12 cellular contexts compared by ENCODE assay signal in the genomic region with DNA sequence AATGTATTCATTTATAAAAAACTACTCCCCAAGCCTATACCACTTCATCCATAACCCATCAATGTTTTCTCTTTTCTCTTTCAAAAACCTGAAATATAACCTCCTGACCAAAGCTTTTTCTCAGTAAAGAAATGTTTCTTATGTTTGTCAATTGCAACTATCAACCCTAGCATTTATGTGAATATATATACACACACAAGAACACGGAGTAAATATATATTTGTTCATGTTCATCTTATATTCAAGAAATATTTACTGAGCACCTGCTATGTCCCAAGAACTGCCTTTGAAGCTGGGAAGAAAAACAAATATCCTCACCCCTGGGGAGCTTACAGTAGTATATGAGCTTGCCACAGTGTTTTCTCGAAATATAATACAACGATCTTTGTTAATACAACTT. TPM values are rescaled to one million over a fixed set of nuclear protein-coding genes. Genes with fewer than 3 reads are reported as not detected.
DNase-seq lines count a peak whose midpoint lies in the region; TF ChIP-seq lines count a peak whose summit lies in the region.
"Had no signal": no experiment of that assay in that cellular context is flagged by ENCODE, and none has a peak within 500 bp of the region (broad histone marks: within the 10 kb centered on the region; RNA-seq: fewer than 3 reads in every experiment).

No MANE protein-coding gene starts in this region.

- H2AFZ ChIP-seq in Loucy (ENCODE audit: low read length) = no peak overlapping the region

- peaks cover 76% of the 10 kb centered on the region for H3K79me2 ChIP-seq in Loucy (ENCODE audit: insufficient read depth, low read length)

- no peak overlapping the region for H3K9ac ChIP-seq in Loucy (ENCODE audit: low read depth, low read length, poor library complexity, severe bottlenecking)
- H3K9ac ChIP-seq: BLaER1 had no signal

- no peak overlapping the region for H3K27ac ChIP-seq in breast epithelium
- H3K27ac ChIP-seq: BLaER1 had no signal

- peak overlapping the region; percentile 59 for H3K27ac Mint-ChIP-seq in MCF 10A (ENCODE audit: low read depth, unreplicated experiment)
- H3K27ac Mint-ChIP-seq in chondrocyte (ENCODE audit: unreplicated experiment) = peak overlapping the region; percentile 61

- H3K4me2 ChIP-seq in Loucy (ENCODE audit: low read depth, low read length, poor library complexity, severe bottlenecking) = peak overlapping the region; percentile 49

- no peak for TF ChIP-seq CTCF in MCF 10A (IDR thresholded peaks at IDR 0.05; ENCODE audit: unreplicated experiment)
- TF ChIP-seq CTCF in breast epithelium (IDR thresholded peaks at IDR 0.05) = no peak
- TF ChIP-seq CTCF in Loucy (conservative IDR thresholded peaks at IDR 0.05; ENCODE audit: low read length) = no peak
- no peak for TF ChIP-seq CTCF in chondrocyte (IDR thresholded peaks at IDR 0.05)

- no peaks in the 10 kb centered on the region for H3K9me2 ChIP-seq in Loucy (replicated peaks; ENCODE audit: low read depth, low read length)

- H3K4me1 Mint-ChIP-seq in MCF 10A (ENCODE audit: insufficient read depth, unreplicated experiment) = peaks cover 41% of the 10 kb centered on the region
- H3K4me1 Mint-ChIP-seq in chondrocyte (ENCODE audit: low read depth) = peaks cover 65% of the 10 kb centered on the region

- TF ChIP-seq POLR2A in breast epithelium (IDR thresholded peaks at IDR 0.05) = no peak

- CTCF ChIA-PET in MCF 10A (lab: Yijun Ruan, JAX) = interaction anchor here (0.6 to 1.7 kb wide), 9 partner anchors 12 to 196 kb away, joined by 3 to 8 read pairs (median 4); no protein-coding TSS in a partner anchor

- peaks cover 31% of the 10 kb centered on the region for H4K20me1 ChIP-seq in Loucy (ENCODE audit: insufficient read depth, low read length, poor library complexity, severe bottlenecking)

- H3K36me3 Mint-ChIP-seq in MCF 10A (ENCODE audit: insufficient read depth, unreplicated experiment) = no peaks in the 10 kb centered on the region
- no peaks in the 10 kb centered on the region for H3K36me3 Mint-ChIP-seq in chondrocyte (ENCODE audit: low read depth)

- H3K36me3 ChIP-seq in breast epithelium = no peaks in the 10 kb centered on the region
- no peaks in the 10 kb centered on the region for H3K36me3 ChIP-seq in Loucy (ENCODE audit: insufficient read depth, low read length)

- peaks cover under 1 to 3% of the 10 kb centered on the region in 2 donors for H3K4me1 ChIP-seq in breast epithelium
- H3K4me1 ChIP-seq in Loucy (ENCODE audit: insufficient read depth, low read length, poor library complexity, severe bottlenecking) = peaks cover 36% of the 10 kb centered on the region

- H3K27me3 ChIP-seq in breast epithelium (no peaks in the 10 kb centered on the region), Loucy (ENCODE audit: insufficient read depth, low read length, poor library complexity, severe bottlenecking) (no peaks in the 10 kb centered on the region)
- H3K27me3 ChIP-seq: BLaER1 had no signal

- DNase-seq in MCF 10A (ENCODE audit: unreplicated experiment) (no peak), breast epithelium (ENCODE audit: low spot score in 2 of 2) (no peak), chondrocyte (ENCODE audit: low spot score) (no peak), NCI-H1436 treated with DMSO at 0.1 percent for 48 hours (lab: John Stamatoyannopoulos, UW) (no peak)
- DNase-seq in stimulated activated CD4-positive, alpha-beta T cell treated with anti-CD3 and anti-CD28 coated beads, Interleukin-4, amount 100 ng/mL, for 1 hour = no peak
- DNase-seq: Calu3, DMS 273 treated with DMSO at 0.1 percent for 48 hours, HCEC 1CT had no signal

- POLR2A ChIA-PET in MCF 10A (lab: Yijun Ruan, JAX) = interaction anchor here (0.7 to 5.9 kb wide), 19 partner anchors 11 to 224 kb away, joined by 3 to 59 read pairs (median 8); a partner anchor contains a TSS

- H3K27me3 Mint-ChIP-seq in MCF 10A (ENCODE audit: insufficient read depth, unreplicated experiment) (no peaks in the 10 kb centered on the region), chondrocyte (ENCODE audit: low read depth) (no peaks in the 10 kb centered on the region)

- no peaks in the 10 kb centered on the region for H3K9me3 Mint-ChIP-seq in MCF 10A (ENCODE audit: unreplicated experiment)
- no peaks in the 10 kb centered on the region for H3K9me3 Mint-ChIP-seq in chondrocyte (ENCODE audit: low read depth)

- H3K4me3 ChIP-seq in breast epithelium (no peak overlapping the region), Loucy (ENCODE audit: low read length, poor library complexity, severe bottlenecking) (peak overlapping the region; percentile 25)
- H3K4me3 ChIP-seq: BLaER1 had no signal

- no TSS peak for BruUV-seq in MCF 10A (replicated peaks; lab: Mats Ljungman, UMichigan)

- H3F3A ChIP-seq in Loucy (ENCODE audit: low read depth) = no peaks in the 10 kb centered on the region

- H3K9me3 ChIP-seq in breast epithelium (no peaks in the 10 kb centered on the region), Loucy (ENCODE audit: insufficient read depth, low read depth, low read length) (no peaks in the 10 kb centered on the region)
- H3K9me3 ChIP-seq: BLaER1 had no signal

- intact Hi-C loops in MCF 10A (cut with micrococcal nuclease) = no loop called here
- intact Hi-C loops in breast epithelium (cut with DNase I; ENCODE audit: low total_unique reads) = no loop called here

- H3K4me3 Mint-ChIP-seq in MCF 10A (ENCODE audit: unreplicated experiment) = no peak overlapping the region
- no peak overlapping the region for H3K4me3 Mint-ChIP-seq in chondrocyte (ENCODE audit: unreplicated experiment)

RNA-seq across cellular contexts. Expression of a gene that starts 3.5 kb away (rescaled TPM):
- total RNA-seq in MCF 10A (2022) (47.2 and 52.7 TPM in 2 replicates), breast epithelium (10 to 100 TPM; 47.0 to 69.2 (median 65.7) TPM), chondrocyte (58.2 to 69.8 TPM (median 65.3 TPM) in 3 replicates)

RNA-seq across cellular contexts. Expression of a gene that starts 46.2 kb away (rescaled TPM):
- total RNA-seq in MCF 10A (2022) = not detected in 2 replicates
- not detected for total RNA-seq in breast epithelium
- 0.17 to 0.38 TPM in 2 of 3 replicates, not detected in the other for total RNA-seq in chondrocyte
- total RNA-seq: A673, Calu3, Daoy had no signal
